ENCODE assay signal across 30 cellular contexts in genomic region chr4:13703096-13703495, GRCh38.
DNase-seq lines count a peak whose midpoint lies in the region; ATAC-seq, FAIRE-seq and TF ChIP-seq lines count a peak whose summit lies in the region.
"Had no signal": no experiment of that assay in that cellular context is flagged by ENCODE, and none has a peak within 500 bp of the region (broad histone marks: within the 10 kb centered on the region; RNA-seq: fewer than 3 reads in every experiment).

No MANE protein-coding gene starts in this region.

- H3K27me3 ChIP-seq in breast epithelium = no peaks in the 10 kb centered on the region
- H3K27me3 ChIP-seq in WERI-Rb-1 (ENCODE audit: insufficient read depth, low read depth, severe bottlenecking) = no peaks in the 10 kb centered on the region
- H3K27me3 ChIP-seq in small intestine (ENCODE audit: control insufficient read depth in 2 of 2, insufficient read depth in 2 of 2, low read length in 2 of 2) = no peaks in the 10 kb centered on the region
- H3K27me3 ChIP-seq: BLaER1 treated with 17β-estradiol and CSF1 and Interleukin-3, amounts not matched to agents 10 nM and 100 nM had no signal

- FAIRE-seq in small intestine (lab: Jason Lieb, UNC) = no peak
- FAIRE-seq: G401.6, GM12891 had no signal

- no peak for DNase-seq in MCF 10A (ENCODE audit: unreplicated experiment)
- no peak for DNase-seq in breast epithelium (ENCODE audit: low spot score in 2 of 2)
- peak; percentile 82 for DNase-seq in NCI-H82 treated with DMSO at 0.1 percent for 48 hours (lab: John Stamatoyannopoulos, UW; ENCODE audit: unreplicated experiment)
- peak; percentile 27 for DNase-seq in WERI-Rb-1
- DNase-seq in small intestine = peak; percentile 10
- no peak for DNase-seq in NCI-H2227 treated with DMSO at 0.1 percent for 48 hours (lab: John Stamatoyannopoulos, UW)
- DNase-seq in Ammon's horn (ENCODE audit: low spot score) = no peak
- DNase-seq: CD4-positive, alpha-beta T cell; DMS53; GOT3; HFFc6; IMR-90; KG1; NCI-H1092; NCI-H1417 treated with DMSO at 0.1 percent for 48 hours; NCI-H1694 treated with DMSO at 0.1 percent for 48 hours; NCI-H2081; NCI-H2171; NCI-H345; NCI-H510A treated with DMSO at 0.1 percent for 48 hours; NCI-H774; RPMI8226; SHP77 treated with DMSO at 0.1 percent for 48 hours; SK-N-SH; SW 1271 had no signal

- POLR2A ChIA-PET in MCF 10A (lab: Yijun Ruan, JAX) = no interaction called here

- H3K9me3 ChIP-seq in breast epithelium (no peaks in the 10 kb centered on the region), WERI-Rb-1 (ENCODE audit: severe bottlenecking) (no peaks in the 10 kb centered on the region), small intestine (ENCODE audit: control insufficient read depth, low read depth) (no peaks in the 10 kb centered on the region)
- H3K9me3 ChIP-seq: BLaER1 treated with 17β-estradiol and CSF1 and Interleukin-3, amounts not matched to agents 10 nM and 100 nM; HAP-1; SK-N-SH had no signal

- H3K27ac ChIP-seq in breast epithelium (no peak overlapping the region), WERI-Rb-1 (no peak overlapping the region), small intestine (ENCODE audit: low read depth in 1 of 2, low read length in 1 of 2) (no peak overlapping the region)
- H3K27ac ChIP-seq: BLaER1 treated with 17β-estradiol and CSF1 and Interleukin-3, amounts not matched to agents 10 nM and 100 nM had no signal

- BruUV-seq in MCF 10A (replicated peaks; lab: Mats Ljungman, UMichigan) = no TSS peak

- peaks cover 77% of the 10 kb centered on the region for H3K4me1 Mint-ChIP-seq in MCF 10A (ENCODE audit: insufficient read depth, unreplicated experiment)

- H3K4me1 ChIP-seq in breast epithelium (peaks cover 0 to 8% of the 10 kb centered on the region in 2 donors), small intestine (ENCODE audit: control insufficient read depth in 2 of 2, insufficient read depth in 1 of 2, low read depth in 1 of 2, low read length in 1 of 2) (peaks cover 2 to 5% of the 10 kb centered on the region in 2 donors)
- H3K4me1 ChIP-seq: HAP-1 had no signal

- H3K4me3 Mint-ChIP-seq in MCF 10A (ENCODE audit: unreplicated experiment) = no peak overlapping the region
- H3K4me3 Mint-ChIP-seq: CD4-positive, alpha-beta T cell; HFFc6 had no signal

- WGBS in small intestine, 3 donors = 50 to 67% (median 61%) methylated on average over 10 of the region's 10 CpGs

- TF ChIP-seq POLR2A in breast epithelium (IDR thresholded peaks at IDR 0.05) = no peak

- no peaks in the 10 kb centered on the region for H3K36me3 ChIP-seq in breast epithelium
- H3K36me3 ChIP-seq in WERI-Rb-1 = no peaks in the 10 kb centered on the region
- no peaks in the 10 kb centered on the region for H3K36me3 ChIP-seq in small intestine (ENCODE audit: control insufficient read depth in 2 of 2, insufficient read depth in 2 of 2, low read length in 2 of 2)
- H3K36me3 ChIP-seq: BLaER1 treated with 17β-estradiol and CSF1 and Interleukin-3, amounts not matched to agents 10 nM and 100 nM; HAP-1 had no signal

- no peaks in the 10 kb centered on the region for H3K36me3 Mint-ChIP-seq in MCF 10A (ENCODE audit: insufficient read depth, unreplicated experiment)

- no peak for TF ChIP-seq CTCF in MCF 10A (IDR thresholded peaks at IDR 0.05; ENCODE audit: unreplicated experiment)
- TF ChIP-seq CTCF in breast epithelium (IDR thresholded peaks at IDR 0.05) = no peak
- TF ChIP-seq CTCF in WERI-Rb-1 (IDR thresholded peaks at IDR 0.05; ENCODE audit: low read depth, low read length) = no peak

- H3K9me3 Mint-ChIP-seq in MCF 10A (ENCODE audit: unreplicated experiment) = no peaks in the 10 kb centered on the region
- H3K9me3 Mint-ChIP-seq: CD4-positive, alpha-beta T cell; HFFc6 had no signal

- no peak overlapping the region for H3K4me3 ChIP-seq in breast epithelium
- H3K4me3 ChIP-seq in WERI-Rb-1 (ENCODE audit: low read depth, low read length) = no peak overlapping the region
- no peak overlapping the region for H3K4me3 ChIP-seq in small intestine (ENCODE audit: low read depth in 1 of 2, low read length in 2 of 2)
- H3K4me3 ChIP-seq: BLaER1 treated with 17β-estradiol and CSF1 and Interleukin-3, amounts not matched to agents 10 nM and 100 nM; HAP-1 had no signal

- CTCF ChIA-PET in MCF 10A (lab: Yijun Ruan, JAX) = interaction anchor here (0.7 kb wide), 1 partner anchor 138 kb away, joined by 3 read pairs; no protein-coding TSS in a partner anchor

- peak overlapping the region; percentile 78 for H3K27ac Mint-ChIP-seq in MCF 10A (ENCODE audit: low read depth, unreplicated experiment)
- H3K27ac Mint-ChIP-seq: CD4-positive, alpha-beta T cell; HFFc6 had no signal

- H3K27me3 Mint-ChIP-seq in MCF 10A (ENCODE audit: insufficient read depth, unreplicated experiment) = no peaks in the 10 kb centered on the region

- no peak for ATAC-seq in GM21447 (IDR thresholded peaks at IDR 0.05; ENCODE audit: unreplicated experiment)

- intact Hi-C loops in MCF 10A (cut with micrococcal nuclease) (loop anchor here (5.0 kb wide), 2 partner anchors 464 to 1299 kb away; partner anchors contain the start of gene CPEB2), breast epithelium (cut with DNase I; ENCODE audit: low total_unique reads) (no loop called here)

Comparison
In these comparisons a context has a peak if more than half of its experiments do, and no peak if none do; other contexts are left out.
1. DNase-seq: peak in NCI-H82 treated with DMSO at 0.1 percent for 48 hours (single experiment), WERI-Rb-1 (single experiment) and small intestine (single experiment); none in MCF 10A (single experiment), breast epithelium (0 of 2), NCI-H2227 treated with DMSO at 0.1 percent for 48 hours (single experiment) and Ammon's horn (single experiment).